Comparison of ENCODE assay signal across 12 cellular contexts in genomic region chr2:43518718-43519117, GRCh38.
DNase-seq lines count a peak whose midpoint lies in the region; ATAC-seq and TF ChIP-seq lines count a peak whose summit lies in the region.
"Had no signal": no experiment of that assay in that cellular context is flagged by ENCODE, and none has a peak within 500 bp of the region (broad histone marks: within the 10 kb centered on the region; RNA-seq: fewer than 3 reads in every experiment).

No MANE protein-coding gene starts in this region.

- no TSS peak for BruUV-seq in Calu3 (replicated peaks; lab: Mats Ljungman, UMichigan)

- no peaks in the 10 kb centered on the region for H3K27me3 ChIP-seq in lung (ENCODE audit: control insufficient read depth, insufficient read depth)
- H3K27me3 ChIP-seq: neutrophil had no signal

- 95 to 98% methylated on average over 2 of the region's 2 CpGs for WGBS in lung, 2 donors

- peaks cover 3 to 21% of the 10 kb centered on the region in 2 donors for H3K4me1 ChIP-seq in lung (ENCODE audit: control insufficient read depth in 2 of 2, insufficient read depth in 2 of 2, low read length in 2 of 2)

- DNase-seq in Calu3, result no peak
- DNase-seq in T-helper 17 cell, result no peak
- no peak for DNase-seq in lung (ENCODE audit: low spot score)
- DNase-seq in stimulated activated effector memory CD8-positive, alpha-beta T cell treated with anti-CD3 and anti-CD28 coated beads, Interleukin-12 subunit alpha, Interleukin-12 subunit beta, amount 100 ng/mL, for 72 hours (ENCODE audit: low spot score in 2 of 2), result no peak
- DNase-seq in osteocyte (ENCODE audit: extremely low spot score, unreplicated experiment), result no peak
- no peak for DNase-seq in GM10248 (ENCODE audit: extremely low spot score)
- DNase-seq: activated CD4-positive, alpha-beta T cell treated with anti-CD3 and anti-CD28 coated beads, Interleukin-2, amount 50 U/mL, for 1 hour; activated gamma-delta T cell treated with Interleukin-2 at 50 U/mL for 16 hours; stimulated activated CD4-positive, alpha-beta T cell treated with anti-CD3 and anti-CD28 coated beads, Interleukin-2, amount 100 ng/mL, for 24 hours; stimulated activated naive CD8-positive, alpha-beta T cell treated with anti-CD3 and anti-CD28 coated beads, Interleukin-15, Interleukin-2, amounts not matched to agents 100 U/mL and 50 U/mL, for 24 hours had no signal

- TF ChIP-seq CTCF in Calu3 (IDR thresholded peaks at IDR 0.05; ENCODE audit: unreplicated experiment), result no peak
- TF ChIP-seq CTCF in lung (IDR thresholded peaks at IDR 0.05; ENCODE audit: control extremely low read depth, extremely low read depth), result no peak
- no peak for TF ChIP-seq CTCF in osteocyte (IDR thresholded peaks at IDR 0.05)
- TF ChIP-seq CTCF in GM10248 (IDR thresholded peaks at IDR 0.05; ENCODE audit: control extremely low read depth, extremely low read depth, low read depth, missing control alignments), result no peak

- H3K36me3 Mint-ChIP-seq in Calu3 (ENCODE audit: insufficient read depth, unreplicated experiment) (peaks cover 9% of the 10 kb centered on the region), T-helper 17 cell (ENCODE audit: low read depth) (peaks cover 3% of the 10 kb centered on the region), osteocyte (ENCODE audit: unreplicated experiment) (no peaks in the 10 kb centered on the region)
- H3K36me3 Mint-ChIP-seq in stimulated activated effector memory CD8-positive, alpha-beta T cell treated with anti-CD3 and anti-CD28 coated beads, Interleukin-12 subunit alpha, Interleukin-12 subunit beta, amount 100 ng/mL, for 72 hours, result peaks cover 5% of the 10 kb centered on the region

- no peaks in the 10 kb centered on the region for H3K27me3 Mint-ChIP-seq in Calu3 (ENCODE audit: unreplicated experiment)
- no peaks in the 10 kb centered on the region for H3K27me3 Mint-ChIP-seq in T-helper 17 cell
- no peaks in the 10 kb centered on the region for H3K27me3 Mint-ChIP-seq in osteocyte (ENCODE audit: unreplicated experiment)

- peaks cover 41% of the 10 kb centered on the region for H3K4me1 Mint-ChIP-seq in Calu3 (ENCODE audit: low read depth, unreplicated experiment)
- peaks cover 22% of the 10 kb centered on the region for H3K4me1 Mint-ChIP-seq in T-helper 17 cell
- peaks cover 10% of the 10 kb centered on the region for H3K4me1 Mint-ChIP-seq in stimulated activated effector memory CD8-positive, alpha-beta T cell treated with anti-CD3 and anti-CD28 coated beads, Interleukin-12 subunit alpha, Interleukin-12 subunit beta, amount 100 ng/mL, for 72 hours
- H3K4me1 Mint-ChIP-seq in osteocyte (ENCODE audit: unreplicated experiment), result peaks cover 19% of the 10 kb centered on the region

- intact Hi-C loops in Calu3 (cut with micrococcal nuclease; ENCODE audit: unreplicated experiment), result no loop called here

- no peak overlapping the region for H3K4me3 ChIP-seq in lung

- H3K27ac Mint-ChIP-seq in Calu3 (ENCODE audit: unreplicated experiment), result peak overlapping the region; percentile 56
- H3K27ac Mint-ChIP-seq in T-helper 17 cell, result peak overlapping the region; percentile 71
- H3K27ac Mint-ChIP-seq in stimulated activated effector memory CD8-positive, alpha-beta T cell treated with anti-CD3 and anti-CD28 coated beads, Interleukin-12 subunit alpha, Interleukin-12 subunit beta, amount 100 ng/mL, for 72 hours, result peak overlapping the region; percentile 38
- no peak overlapping the region for H3K27ac Mint-ChIP-seq in osteocyte (ENCODE audit: unreplicated experiment)

- no peak overlapping the region for H3K4me3 Mint-ChIP-seq in Calu3 (ENCODE audit: low read depth, unreplicated experiment)
- no peak overlapping the region for H3K4me3 Mint-ChIP-seq in T-helper 17 cell
- no peak overlapping the region for H3K4me3 Mint-ChIP-seq in stimulated activated effector memory CD8-positive, alpha-beta T cell treated with anti-CD3 and anti-CD28 coated beads, Interleukin-12 subunit alpha, Interleukin-12 subunit beta, amount 100 ng/mL, for 72 hours
- H3K4me3 Mint-ChIP-seq in osteocyte (ENCODE audit: unreplicated experiment), result no peak overlapping the region

- POLR2A ChIA-PET in GM10248 (lab: Yijun Ruan, JAX), result no interaction called here

- H3K36me3 ChIP-seq in lung (ENCODE audit: control insufficient read depth in 2 of 2, insufficient read depth in 2 of 2, low read length in 2 of 2), result no peaks in the 10 kb centered on the region
- H3K36me3 ChIP-seq: neutrophil had no signal

- H3K9me3 ChIP-seq in T-helper 17 cell (ENCODE audit: control insufficient read depth, low read length, poor library complexity, severe bottlenecking), result no peaks in the 10 kb centered on the region
- no peaks in the 10 kb centered on the region for H3K9me3 ChIP-seq in lung (ENCODE audit: control insufficient read depth in 2 of 2, insufficient read depth in 1 of 2, low read length in 1 of 2)
- H3K9me3 ChIP-seq: neutrophil had no signal

- peak overlapping the region; percentile 17 to 32 for H3K27ac ChIP-seq in lung (ENCODE audit: low read depth in 1 of 2, low read length in 1 of 2)

- H3K9me3 Mint-ChIP-seq in Calu3 (ENCODE audit: low read depth, unreplicated experiment) (no peaks in the 10 kb centered on the region), osteocyte (ENCODE audit: unreplicated experiment) (no peaks in the 10 kb centered on the region)
- H3K9me3 Mint-ChIP-seq in stimulated activated effector memory CD8-positive, alpha-beta T cell treated with anti-CD3 and anti-CD28 coated beads, Interleukin-12 subunit alpha, Interleukin-12 subunit beta, amount 100 ng/mL, for 72 hours, result no peaks in the 10 kb centered on the region

- ATAC-seq in T-helper 17 cell (no peak), lung (ENCODE audit: insufficient read depth, low FRiP score) (no peak), HG02610 (IDR thresholded peaks at IDR 0.05; ENCODE audit: unreplicated experiment) (no peak)
- no peak for ATAC-seq in stimulated activated effector memory CD8-positive, alpha-beta T cell treated with anti-CD3 and anti-CD28 coated beads, Interleukin-12 subunit alpha, Interleukin-12 subunit beta, amount 100 ng/mL, for 72 hours
- ATAC-seq: stimulated activated naive CD8-positive, alpha-beta T cell treated with anti-CD3 and anti-CD28 coated beads, Interleukin-15, Interleukin-2, amounts not matched to agents 100 U/mL and 50 U/mL, for 24 hours had no signal

- CTCF ChIA-PET in Calu3 (lab: Charles Lee) (interaction anchor here (0.9 kb wide), 1 partner anchor 89 kb away, joined by 3 read pairs; no protein-coding TSS in a partner anchor), GM10248 (lab: Yijun Ruan, JAX) (interaction anchor here (1.5 to 3.4 kb wide), 3 partner anchors 11 to 295 kb away, joined by 3 to 13 read pairs (median 4); no protein-coding TSS in a partner anchor)
